Comparison of ENCODE assay signal across 8 cellular contexts in the genomic region with DNA sequence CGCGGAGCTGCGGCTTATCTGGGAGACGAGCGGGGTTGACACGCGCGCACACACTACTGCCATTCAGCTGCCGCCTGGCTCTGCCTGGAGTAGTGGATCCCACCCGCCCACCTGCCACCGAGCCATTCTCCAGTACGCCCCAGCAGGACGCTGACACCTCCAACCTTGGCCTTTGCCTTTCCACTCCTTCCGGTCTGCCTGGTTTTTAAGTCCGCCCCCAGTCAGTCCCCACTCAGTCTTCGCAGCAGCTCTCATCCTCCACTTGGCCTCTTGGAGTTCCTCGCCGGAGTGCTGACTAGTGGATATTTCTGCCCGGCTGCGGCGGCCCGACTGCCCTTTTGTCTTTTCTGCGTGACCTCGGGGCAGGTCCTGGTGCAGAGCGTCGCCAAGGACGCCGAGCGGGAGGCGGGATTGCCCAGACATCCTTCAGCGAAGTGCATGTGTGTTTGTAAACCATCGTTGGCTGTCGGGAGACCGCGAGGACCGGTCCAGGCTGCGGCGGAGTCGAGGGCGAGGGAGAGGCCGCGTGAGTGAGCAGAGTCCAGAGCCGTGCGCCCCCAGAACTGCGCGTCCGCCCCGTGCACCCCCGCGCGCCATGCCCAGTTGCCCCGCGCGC. TPM values are rescaled to one million over a fixed set of nuclear protein-coding genes. Genes with fewer than 3 reads are reported as not detected.
DNase-seq lines count a peak whose midpoint lies in the region; ATAC-seq and TF ChIP-seq lines count a peak whose summit lies in the region.

No MANE protein-coding gene starts in this region.

- H3K36me3 ChIP-seq in HUES48 (ENCODE audit: control insufficient read depth, insufficient read depth, low read length) (no peaks in the 10 kb centered on the region), body of pancreas (replicated peaks in 1 of 2; ENCODE audit: insufficient read depth in 1 of 2, low read depth in 2 of 2) (no peaks in the 10 kb centered on the region), tibial artery (no peaks in the 10 kb centered on the region)
- H3K36me3 ChIP-seq in CD8-positive, alpha-beta T cell (ENCODE audit: insufficient read depth, low read length) = no peaks in the 10 kb centered on the region

- H3K9me3 ChIP-seq in HUES48 (ENCODE audit: control insufficient read depth, insufficient read depth, low read length) = no peaks in the 10 kb centered on the region
- H3K9me3 ChIP-seq in body of pancreas = peaks cover 0 to 2% (median 0%) of the 10 kb centered on the region in 3 donors
- H3K9me3 ChIP-seq in tibial artery = no peaks in the 10 kb centered on the region
- no peaks in the 10 kb centered on the region for H3K9me3 ChIP-seq in CD8-positive, alpha-beta T cell (ENCODE audit: low read length)

- POLR2A ChIA-PET in CD8-positive, alpha-beta T cell (lab: Charles Lee) = no interaction called here

- no peak overlapping the region for H3K9ac ChIP-seq in HUES48 (ENCODE audit: low read depth, low read length)

- intact Hi-C loops in Calu3 (cut with micrococcal nuclease; ENCODE audit: unreplicated experiment) = no loop called here
- intact Hi-C loops in body of pancreas (cut with DNase I) = no loop called here
- intact Hi-C loops in tibial artery (cut with DNase I; ENCODE audit: low total_unique reads) = no loop called here
- intact Hi-C loops in CD8-positive, alpha-beta T cell (cut with DNase I, micrococcal nuclease) = no loop called here

- H3K4me3 Mint-ChIP-seq in Calu3 (ENCODE audit: low read depth, unreplicated experiment) = peak overlapping the region; percentile 73
- no peak overlapping the region for H3K4me3 Mint-ChIP-seq in CD8-positive, alpha-beta T cell

- H3K27ac ChIP-seq in HUES48 (ENCODE audit: low read depth, low read length) = no peak overlapping the region
- H3K27ac ChIP-seq in body of pancreas = no peak overlapping the region
- H3K27ac ChIP-seq in tibial artery = peak overlapping the region; percentile 67 to 77
- no peak overlapping the region for H3K27ac ChIP-seq in CD8-positive, alpha-beta T cell (ENCODE audit: low read depth, low read length)

- ATAC-seq in body of pancreas = peak; percentile 9
- no peak for ATAC-seq in CD8-positive, alpha-beta T cell

- peak overlapping the region; percentile 85 for H3K4me3 ChIP-seq in HUES48 (ENCODE audit: low read depth, low read length)
- peak overlapping the region; percentile 75 to 77 for H3K4me3 ChIP-seq in body of pancreas
- peak overlapping the region; percentile 61 to 66 for H3K4me3 ChIP-seq in tibial artery
- H3K4me3 ChIP-seq in CD8-positive, alpha-beta T cell (ENCODE audit: low read depth, low read length) = no peak overlapping the region

- H3K4me1 Mint-ChIP-seq in Calu3 (ENCODE audit: low read depth, unreplicated experiment) = no peaks in the 10 kb centered on the region
- H3K4me1 Mint-ChIP-seq in CD8-positive, alpha-beta T cell (ENCODE audit: low read depth) = peaks cover 2% of the 10 kb centered on the region

- no peak for TF ChIP-seq CTCF in Calu3 (IDR thresholded peaks at IDR 0.05; ENCODE audit: unreplicated experiment)
- TF ChIP-seq CTCF in body of pancreas (IDR thresholded peaks at IDR 0.05) = no peak
- no peak for TF ChIP-seq CTCF in tibial artery (IDR thresholded peaks at IDR 0.05)
- no peak for TF ChIP-seq CTCF in CD8-positive, alpha-beta T cell (IDR thresholded peaks at IDR 0.05)

- no peaks in the 10 kb centered on the region for H3K9me3 Mint-ChIP-seq in Calu3 (ENCODE audit: low read depth, unreplicated experiment)
- no peaks in the 10 kb centered on the region for H3K9me3 Mint-ChIP-seq in CD8-positive, alpha-beta T cell

- peaks cover 41% of the 10 kb centered on the region for H3K4me1 ChIP-seq in HUES48 (ENCODE audit: control insufficient read depth, insufficient read depth, low read length)
- H3K4me1 ChIP-seq in body of pancreas = peaks cover 42% of the 10 kb centered on the region
- peaks cover 0 to 43% (median 27%) of the 10 kb centered on the region in 4 donors for H3K4me1 ChIP-seq in tibial artery
- H3K4me1 ChIP-seq in CD8-positive, alpha-beta T cell (ENCODE audit: insufficient read depth, low read length) = no peaks in the 10 kb centered on the region

- H3K27ac Mint-ChIP-seq in Calu3 (ENCODE audit: unreplicated experiment) = no peak overlapping the region
- no peak overlapping the region for H3K27ac Mint-ChIP-seq in CD8-positive, alpha-beta T cell

- no peaks in the 10 kb centered on the region for H3K27me3 Mint-ChIP-seq in Calu3 (ENCODE audit: unreplicated experiment)
- H3K27me3 Mint-ChIP-seq in CD8-positive, alpha-beta T cell (ENCODE audit: low read depth) = peaks cover 40% of the 10 kb centered on the region

- H3K36me3 Mint-ChIP-seq in Calu3 (ENCODE audit: insufficient read depth, unreplicated experiment) = peaks cover 23% of the 10 kb centered on the region
- no peaks in the 10 kb centered on the region for H3K36me3 Mint-ChIP-seq in CD8-positive, alpha-beta T cell

- H3K27me3 ChIP-seq in HUES48 (ENCODE audit: control insufficient read depth, insufficient read depth, low read length) (peaks cover 77% of the 10 kb centered on the region), body of pancreas (peaks cover 0 to 9% of the 10 kb centered on the region in 2 donors), tibial artery (peaks cover 0 to 12% of the 10 kb centered on the region in 2 donors)
- no peaks in the 10 kb centered on the region for H3K27me3 ChIP-seq in CD8-positive, alpha-beta T cell (ENCODE audit: insufficient read depth, low read length)

- DNase-seq in Calu3 (no peak), body of pancreas (peak; percentile 21 to 29 (median 26)), left kidney (ENCODE audit: low read depth, low spot score) (peak; percentile 74), tibial artery (peak; percentile 52 to 74), COLO829 (ENCODE audit: low spot score) (no peak)
- no peak for DNase-seq in CD8-positive, alpha-beta T cell
- no peak for DNase-seq in activated CD4-positive, CD25-positive, alpha-beta regulatory T cell (lab: John Stamatoyannopoulos, UW)

- CTCF ChIA-PET in Calu3 (lab: Charles Lee) = no interaction called here
- CTCF ChIA-PET in CD8-positive, alpha-beta T cell (lab: Charles Lee) = no interaction called here

- WGBS in body of pancreas, 2 donors = 0 to 1% methylated on average over 13 to 53 of the region's 54 CpGs

- BruUV-seq in Calu3 (replicated peaks; lab: Mats Ljungman, UMichigan) = no TSS peak

- no peak for TF ChIP-seq POLR2A in body of pancreas (IDR thresholded peaks at IDR 0.05)

RNA-seq across cellular contexts. Expression of gene SLIT2, which starts 1.1 kb away (rescaled TPM):
- total RNA-seq in Calu3 (2022) = 2.0 and 3.8 TPM in 2 replicates
- total RNA-seq in body of pancreas = 1 to 10 TPM; 3.1 to 5.6 TPM
- total RNA-seq in CD8-positive, alpha-beta T cell = not detected

Comparison
In these comparisons a context has a peak if more than half of its experiments do, and no peak if none do; other contexts are left out.
1. DNase-seq: peak in body of pancreas (4 of 4), left kidney (single experiment) and tibial artery (2 of 2); none in Calu3 (single experiment), CD8-positive, alpha-beta T cell (0 of 7), COLO829 (single experiment) and activated CD4-positive, CD25-positive, alpha-beta regulatory T cell (0 of 4).
2. H3K27ac ChIP-seq: peak in tibial artery (2 of 2); none in HUES48 (single experiment), body of pancreas (0 of 4) and CD8-positive, alpha-beta T cell (single experiment).